1 cellular context compared by ENCODE assay signal in genomic region chr22:32591620-32592019, GRCh38.
A peak's percentile ranks its signal among the peaks of the same experiment; 100 is the strongest.
TF ChIP-seq lines count a peak whose summit lies in the region.

No MANE protein-coding gene starts in this region.

TF ChIP-seq in K562, 482 proteins besides CTCF, POLR2A, EP300 and RAD21 (continued from another document):
- TF ChIP-seq ZNF79 (CRISPR knock-in tag; IDR thresholded peaks at IDR 0.05; ENCODE audit: low read depth) = peak; percentile 80
- no peak for TF ChIP-seq TBL1XR1 (IDR thresholded peaks at IDR 0.05; ENCODE audit: low read length in 2 of 2)
- TF ChIP-seq CBX8 (IDR thresholded peaks at IDR 0.05; ENCODE audit: borderline replicate concordance, extremely low read depth, low read depth, low read length, poor library complexity, severe bottlenecking) = no peak
- TF ChIP-seq CEBPG (CRISPR knock-in tag; IDR thresholded peaks at IDR 0.05) = 0 out of 2 replicates have a peak, but pooled peaks have one; percentile 29
- peak; percentile 62 to 87 for TF ChIP-seq CEBPG (tag; conservative IDR thresholded peaks at IDR 0.05 in 1 of 2, IDR thresholded peaks at IDR 0.05 in 1 of 2)
- TF ChIP-seq CXXC5 (CRISPR knock-in tag; IDR thresholded peaks at IDR 0.05) = no peak
- TF ChIP-seq TCFL5 (CRISPR knock-in tag; conservative IDR thresholded peaks at IDR 0.05) = peak; percentile 78
- TF ChIP-seq CHCHD3 (CRISPR knock-in tag; IDR thresholded peaks at IDR 0.05) = no peak
- TF ChIP-seq BCL6 (CRISPR knock-in tag; IDR thresholded peaks at IDR 0.05) = peak; percentile 81; the same call in 1 of the 2 replicates
- TF ChIP-seq HMBOX1 (IDR thresholded peaks at IDR 0.05) = peak; percentile 75
- TF ChIP-seq ZNF584 (CRISPR knock-in tag; IDR thresholded peaks at IDR 0.05; ENCODE audit: low read depth) = 0 out of 2 replicates have a peak, but pooled peaks have one; percentile 53
- TF ChIP-seq RBM34 (IDR thresholded peaks at IDR 0.05; ENCODE audit: borderline replicate concordance, insufficient read depth, low read length) = no peak
- TF ChIP-seq IRF9 (tag; IDR thresholded peaks at IDR 0.05) = no peak
- peak; percentile 63; the same call in 1 of the 2 replicates for TF ChIP-seq RREB1 (CRISPR knock-in tag; IDR thresholded peaks at IDR 0.05)
- TF ChIP-seq RHOXF2B (CRISPR knock-in tag; conservative IDR thresholded peaks at IDR 0.05) = 0 out of 2 replicates have a peak, but pooled peaks have one; percentile 61
- no peak for TF ChIP-seq GABPB1 (CRISPR knock-in tag; IDR thresholded peaks at IDR 0.05)
- TF ChIP-seq E2F8 (IDR thresholded peaks at IDR 0.05; ENCODE audit: low read depth, partially characterized antibody) = no peak
- TF ChIP-seq ZNF766 (CRISPR knock-in tag; conservative IDR thresholded peaks at IDR 0.05) = peak; percentile 55
- peak; percentile 82 for TF ChIP-seq ZNF311 (CRISPR knock-in tag; IDR thresholded peaks at IDR 0.05)
- TF ChIP-seq ERF (CRISPR knock-in tag; IDR thresholded peaks at IDR 0.05) = 0 out of 2 replicates have a peak, but pooled peaks have one; percentile 60
- peak; percentile 64; the same call in 1 of the 2 replicates for TF ChIP-seq ZNF165 (CRISPR knock-in tag; IDR thresholded peaks at IDR 0.05; ENCODE audit: borderline replicate concordance)
- peak; percentile 88 for TF ChIP-seq KLF6 (CRISPR knock-in tag; IDR thresholded peaks at IDR 0.05; ENCODE audit: borderline replicate concordance)
- TF ChIP-seq ZNF175 (CRISPR knock-in tag; IDR thresholded peaks at IDR 0.05; ENCODE audit: low read depth) = peak; percentile 92
- TF ChIP-seq XRCC5 (IDR thresholded peaks at IDR 0.05; ENCODE audit: low read depth, low read length) = no peak
- peak; percentile 29; the same call in 1 of the 2 replicates for TF ChIP-seq GABPA (tag; conservative IDR thresholded peaks at IDR 0.05; ENCODE audit: low read depth)
- 0 out of 2 replicates have a peak, but pooled peaks have one; percentile 58 for TF ChIP-seq ZBTB9 (CRISPR knock-in tag; IDR thresholded peaks at IDR 0.05)
- no peak for TF ChIP-seq RUNX1 (IDR thresholded peaks at IDR 0.05; ENCODE audit: low read depth)
- 0 out of 2 replicates have a peak, but pooled peaks have one; percentile 49 for TF ChIP-seq ZNF197 (CRISPR knock-in tag; IDR thresholded peaks at IDR 0.05; ENCODE audit: low read depth)
- TF ChIP-seq ZSCAN32 (CRISPR knock-in tag; IDR thresholded peaks at IDR 0.05) = 0 out of 2 replicates have a peak, but pooled peaks have one; percentile 11
- TF ChIP-seq NR2C1 (IDR thresholded peaks at IDR 0.05) = no peak
- TF ChIP-seq NR2C1 (tag; IDR thresholded peaks at IDR 0.05) = peak; percentile 67
- peak; percentile 51; the same call in 1 of the 2 replicates for TF ChIP-seq ZNF134 (CRISPR knock-in tag; conservative IDR thresholded peaks at IDR 0.05)
- TF ChIP-seq ZBTB17 (CRISPR knock-in tag; IDR thresholded peaks at IDR 0.05) = peak; percentile 66; the same call in 1 of the 2 replicates
- no peak for TF ChIP-seq MXD1 (CRISPR knock-in tag; IDR thresholded peaks at IDR 0.05; ENCODE audit: borderline replicate concordance, poor library complexity, severe bottlenecking)
- no peak for TF ChIP-seq ARID3A (IDR thresholded peaks at IDR 0.05; ENCODE audit: borderline replicate concordance, low read depth, low read length)
- TF ChIP-seq SRF (CRISPR knock-in tag; IDR thresholded peaks at IDR 0.05) = peak in 1 of 2 experiments; percentile 93; a peak in 2 of 4 replicates
- TF ChIP-seq ESRRA (IDR thresholded peaks at IDR 0.05; ENCODE audit: borderline replicate concordance, low read depth) = peak; percentile 54; the same call in 1 of the 2 replicates
TF ChIP-seq in K562: peak in this region for 31.
